In genomic region chr13:107141767-107142166, GRCh38 we compare ENCODE assay signal across 25 cellular contexts.
"Had no signal": no experiment of that assay in that cellular context is flagged by ENCODE, and none has a peak within 500 bp of the region (broad histone marks: within the 10 kb centered on the region; RNA-seq: fewer than 3 reads in every experiment).

No MANE protein-coding gene starts in this region.

- DNase-seq: colonic mucosa; cortex of kidney; effector CD8-positive, alpha-beta T cell; effector memory CD8-positive, alpha-beta T cell; endodermal cell; erythroblast; esophagus squamous epithelium; foreskin fibroblast; foreskin melanocyte; gastrocnemius medialis; glutamatergic neuron; head of caudate nucleus; hypothalamus; immature natural killer cell; islet precursor cell; kidney; kidney glomerular epithelial cell; left colon; left lung; lower lobe of right lung; midbrain; naive thymus-derived CD4-positive, alpha-beta T cell had no signal

- H3K79me2 ChIP-seq: hepatocyte had no signal

- H3K4me1 ChIP-seq: colonic mucosa, left lung, lower lobe of right lung had no signal

- H3K9me3 ChIP-seq: colonic mucosa, esophagus squamous epithelium, gastrocnemius medialis, left lung, lower lobe of right lung had no signal

- ATAC-seq: effector memory CD8-positive, alpha-beta T cell; esophagus mucosa; gastrocnemius medialis; left colon; left lung; lower lobe of right lung; naive thymus-derived CD4-positive, alpha-beta T cell had no signal

- H2AFZ ChIP-seq: hepatocyte had no signal

- H3K27ac ChIP-seq: colonic mucosa, epithelial cell of prostate, esophagus squamous epithelium, gastrocnemius medialis, hepatocyte, left lung, lower lobe of right lung had no signal

- H3K36me3 ChIP-seq: colonic mucosa, esophagus squamous epithelium, gastrocnemius medialis, left lung, lower lobe of right lung had no signal

- H3K4me2 ChIP-seq: hepatocyte had no signal

- H3K4me3 ChIP-seq: colonic mucosa, esophagus squamous epithelium, gastrocnemius medialis, hepatocyte, left lung, lower lobe of right lung had no signal

- H3K27me3 ChIP-seq: colonic mucosa, esophagus squamous epithelium, gastrocnemius medialis, hepatocyte, left lung had no signal
